Comparison of ENCODE assay signal across 3 cellular contexts in genomic region chrX:120401301-120401700, GRCh38.
A peak's percentile ranks its signal among the peaks of the same experiment; 100 is the strongest.
TF ChIP-seq lines count a peak whose summit lies in the region.

No MANE protein-coding gene starts in this region.

TF ChIP-seq in A549, 52 proteins besides CTCF, POLR2A, EP300 and RAD21:
- TF ChIP-seq E2F6 (IDR thresholded peaks at IDR 0.05; ENCODE audit: borderline replicate concordance, low read depth) (no peak), ELK1 (IDR thresholded peaks at IDR 0.05; ENCODE audit: low read depth, low read length) (no peak), HES2 (IDR thresholded peaks at IDR 0.05) (no peak), TP53 (CRISPR knock-in tag; IDR thresholded peaks at IDR 0.05) (no peak), HOXB5 (CRISPR knock-in tag; IDR thresholded peaks at IDR 0.05) (no peak), REST (IDR thresholded peaks at IDR 0.05) (peak; percentile 36; the same call in 1 of the 2 replicates), ESRRA (IDR thresholded peaks at IDR 0.05; ENCODE audit: borderline replicate concordance, low read length) (no peak)

TF ChIP-seq in HCT116, 20 proteins besides CTCF, POLR2A, EP300 and RAD21 (continued from another document):
- TF ChIP-seq REST (IDR thresholded peaks at IDR 0.05; ENCODE audit: low read depth) (peak; percentile 37), MAX (IDR thresholded peaks at IDR 0.05) (no peak)

TF ChIP-seq in GM12878, 131 proteins besides CTCF, POLR2A, EP300 and RAD21 (continued from another document):
- peak; percentile 65; the same call in 1 of the 2 replicates for TF ChIP-seq REST (IDR thresholded peaks at IDR 0.05; ENCODE audit: low read depth, low read length)
